In genomic region chr3:193039058-193039457, GRCh38 we compare ENCODE assay signal across 34 cellular contexts.
"Had no signal": no experiment of that assay in that cellular context is flagged by ENCODE, and none has a peak within 500 bp of the region (broad histone marks: within the 10 kb centered on the region; RNA-seq: fewer than 3 reads in every experiment).

No MANE protein-coding gene starts in this region.

- H3K4me1 ChIP-seq: adrenal gland, body of pancreas, esophagus squamous epithelium, gastroesophageal sphincter, heart right ventricle had no signal

- FAIRE-seq: colon had no signal

- H3K4me3 Mint-ChIP-seq: activated B cell treated with CpG ODN at 0.5 μM for 24 hours; activated CD8-positive, alpha-beta T cell treated with anti-CD3 and anti-CD28 coated beads for 36 hours; activated naive CD4-positive, alpha-beta T cell treated with anti-CD3 and anti-CD28 coated beads for 36 hours; activated naive CD4-positive, alpha-beta T cell treated with anti-CD3 and anti-CD28 coated beads, Interleukin-2, amount 50 U/mL, for 24 hours; activated naive CD8-positive, alpha-beta T cell treated with anti-CD3 and anti-CD28 coated beads for 36 hours; activated naive CD8-positive, alpha-beta T cell treated with anti-CD3 and anti-CD28 coated beads, Interleukin-2, amount 50 U/mL, for 24 hours; activated T-cell treated with anti-CD3 and anti-CD28 coated beads, Interleukin-2, amount 50 U/mL, for 4 hours; activated T-helper 17 cell treated with anti-CD3 and anti-CD28 coated beads, Interleukin-2, amount 50 U/mL, for 72 hours; effector memory CD8-positive, alpha-beta T cell; T-helper 17 cell; T-helper 2 cell treated with Interferon-gamma antibody and Interleukin-4, amounts not matched to agents 5 μg/mL and 100 μg/mL, for 36 hours had no signal

- H3K4me3 ChIP-seq: adrenal gland, body of pancreas, esophagus squamous epithelium, gastroesophageal sphincter, heart right ventricle had no signal

- H3K27ac ChIP-seq: adrenal gland, body of pancreas, esophagus squamous epithelium, gastroesophageal sphincter, heart right ventricle, WERI-Rb-1 had no signal

- H3K27me3 Mint-ChIP-seq: activated B cell treated with CpG ODN at 0.5 μM for 24 hours; activated naive CD4-positive, alpha-beta T cell treated with anti-CD3 and anti-CD28 coated beads, Interleukin-2, amount 50 U/mL, for 24 hours; activated naive CD8-positive, alpha-beta T cell treated with anti-CD3 and anti-CD28 coated beads for 36 hours; activated naive CD8-positive, alpha-beta T cell treated with anti-CD3 and anti-CD28 coated beads, Interleukin-2, amount 50 U/mL, for 24 hours; activated T-helper 17 cell treated with anti-CD3 and anti-CD28 coated beads, Interleukin-2, amount 50 U/mL, for 72 hours; effector memory CD8-positive, alpha-beta T cell had no signal

- ATAC-seq: activated CD4-positive, CD25-positive, alpha-beta regulatory T cell treated with anti-CD3 and anti-CD28 coated beads, Interleukin-2, amount 50 U/mL, for 24 hours; activated CD8-positive, alpha-beta T cell treated with anti-CD3 and anti-CD28 coated beads for 36 hours; activated naive CD8-positive, alpha-beta T cell treated with anti-CD3 and anti-CD28 coated beads, Interleukin-2, amount 50 U/mL, for 24 hours; activated T-cell treated with anti-CD3 and anti-CD28 coated beads, Interleukin-2, amount 50 U/mL, for 4 hours; activated T-helper 17 cell treated with anti-CD3 and anti-CD28 coated beads, Interleukin-2, amount 50 U/mL, for 72 hours; body of pancreas; effector memory CD8-positive, alpha-beta T cell; gastroesophageal sphincter; heart right ventricle; T-helper 17 cell had no signal

- H3K9me3 ChIP-seq: adrenal gland, body of pancreas, esophagus squamous epithelium, gastroesophageal sphincter had no signal

- H3K36me3 ChIP-seq: adrenal gland, esophagus squamous epithelium, gastroesophageal sphincter, heart right ventricle, WERI-Rb-1 had no signal

- H3K4me1 Mint-ChIP-seq: activated B cell treated with CpG ODN at 0.5 μM for 24 hours; activated naive CD4-positive, alpha-beta T cell treated with anti-CD3 and anti-CD28 coated beads, Interleukin-2, amount 50 U/mL, for 24 hours; activated naive CD8-positive, alpha-beta T cell treated with anti-CD3 and anti-CD28 coated beads, Interleukin-2, amount 50 U/mL, for 24 hours; activated T-helper 17 cell treated with anti-CD3 and anti-CD28 coated beads, Interleukin-2, amount 50 U/mL, for 72 hours had no signal

- H3K9me3 Mint-ChIP-seq: activated naive CD4-positive, alpha-beta T cell treated with anti-CD3 and anti-CD28 coated beads, Interleukin-2, amount 50 U/mL, for 24 hours; activated T-helper 17 cell treated with anti-CD3 and anti-CD28 coated beads, Interleukin-2, amount 50 U/mL, for 72 hours; T-helper 2 cell treated with Interferon-gamma antibody and Interleukin-4, amounts not matched to agents 5 μg/mL and 100 μg/mL, for 36 hours had no signal

- H3K27me3 ChIP-seq: adrenal gland, body of pancreas, esophagus squamous epithelium, gastroesophageal sphincter, heart right ventricle had no signal

- H3K27ac Mint-ChIP-seq: activated B cell treated with CpG ODN at 0.5 μM for 24 hours; activated CD8-positive, alpha-beta T cell treated with anti-CD3 and anti-CD28 coated beads for 36 hours; activated naive CD4-positive, alpha-beta T cell treated with anti-CD3 and anti-CD28 coated beads for 36 hours; activated naive CD4-positive, alpha-beta T cell treated with anti-CD3 and anti-CD28 coated beads, Interleukin-2, amount 50 U/mL, for 24 hours; activated naive CD8-positive, alpha-beta T cell treated with anti-CD3 and anti-CD28 coated beads for 36 hours; activated naive CD8-positive, alpha-beta T cell treated with anti-CD3 and anti-CD28 coated beads, Interleukin-2, amount 50 U/mL, for 24 hours; activated T-helper 17 cell treated with anti-CD3 and anti-CD28 coated beads, Interleukin-2, amount 50 U/mL, for 72 hours; effector memory CD8-positive, alpha-beta T cell; T-helper 17 cell; T-helper 2 cell treated with Interferon-gamma antibody and Interleukin-4, amounts not matched to agents 5 μg/mL and 100 μg/mL, for 36 hours had no signal

- H3K36me3 Mint-ChIP-seq: activated naive CD4-positive, alpha-beta T cell treated with anti-CD3 and anti-CD28 coated beads, Interleukin-2, amount 50 U/mL, for 24 hours; activated naive CD8-positive, alpha-beta T cell treated with anti-CD3 and anti-CD28 coated beads for 36 hours had no signal

- DNase-seq: activated B cell treated with CpG ODN at 0.5 μM for 24 hours; activated CD4-positive, alpha-beta T cell treated with anti-CD3 and anti-CD28 coated beads for 48 hours; activated CD4-positive, alpha-beta T cell treated with anti-CD3 and anti-CD28 coated beads, Interleukin-2, amount 50 U/mL, for 1 hour; activated CD4-positive, alpha-beta T cell treated with anti-CD3 and anti-CD28 coated beads, Interleukin-2, amount 50 U/mL, for 48 hours; activated CD8-positive, alpha-beta memory T cell treated with anti-CD3 and anti-CD28 coated beads for 24 hours; activated CD8-positive, alpha-beta T cell treated with anti-CD3 and anti-CD28 coated beads for 36 hours; activated effector memory CD4-positive, alpha-beta T cell treated with Interleukin-2 at 50 U/mL for 16 hours; activated gamma-delta T cell treated with Interleukin-2 at 50 U/mL for 16 hours; activated naive CD4-positive, alpha-beta T cell treated with anti-CD3 and anti-CD28 coated beads for 36 hours; activated naive CD8-positive, alpha-beta T cell treated with anti-CD3 and anti-CD28 coated beads for 36 hours; activated naive CD8-positive, alpha-beta T cell treated with anti-CD3 and anti-CD28 coated beads, Interleukin-2, amount 50 U/mL, for 24 hours; activated T-cell treated with anti-CD3 and anti-CD28 coated beads, Interleukin-2, amount 50 U/mL, for 4 hours; adrenal gland; amygdala; aorta; body of pancreas; caudate nucleus; cortex of kidney; dermis blood vessel endothelial cell; effector CD4-positive, alpha-beta T cell; effector memory CD8-positive, alpha-beta T cell; erythroblast; esophagus squamous epithelium; foreskin melanocyte; heart right ventricle; T-helper 17 cell; T1000; WERI-Rb-1 had no signal
